23 cellular contexts compared by ENCODE assay signal in the genomic region with DNA sequence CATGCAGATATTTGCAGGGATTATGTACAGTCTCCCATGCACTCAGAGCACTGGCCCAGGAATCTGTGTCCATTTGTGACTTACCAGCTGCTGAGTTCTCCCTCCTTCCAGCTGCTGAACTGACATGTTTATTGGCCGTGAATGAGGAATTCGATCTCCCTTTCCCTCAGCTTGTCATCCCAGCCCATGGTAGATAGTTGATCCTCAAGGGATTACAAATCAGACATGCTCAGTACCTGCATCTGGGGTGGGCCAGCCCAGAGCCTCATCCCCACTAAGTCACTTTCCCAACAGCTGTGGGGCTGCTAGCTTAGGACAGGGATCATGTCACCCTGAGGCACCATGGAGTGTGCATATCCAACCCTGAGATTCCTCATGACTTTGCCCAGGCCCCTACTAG.
DNase-seq lines count a peak whose midpoint lies in the region; ATAC-seq lines count a peak whose summit lies in the region.
"Had no signal": no experiment of that assay in that cellular context is flagged by ENCODE, and none has a peak within 500 bp of the region (broad histone marks: within the 10 kb centered on the region; RNA-seq: fewer than 3 reads in every experiment).

No MANE protein-coding gene starts in this region.

- no peaks in the 10 kb centered on the region for H3K27me3 ChIP-seq in neuronal stem cell (ENCODE audit: control insufficient read depth in 3 of 3, insufficient read depth in 3 of 3, low read depth in 1 of 3, low read length in 3 of 3)
- H3K27me3 ChIP-seq: BLaER1 treated with 17β-estradiol and CSF1 and Interleukin-3, amounts not matched to agents 10 nM and 100 nM had no signal

- peak overlapping the region; percentile 59 for H4K91ac ChIP-seq in neuronal stem cell (ENCODE audit: low read depth, low read length, poor library complexity)

- H2AFZ ChIP-seq in neuronal stem cell (ENCODE audit: low read length), result no peak overlapping the region

- no peak overlapping the region for H3K23ac ChIP-seq in neuronal stem cell (ENCODE audit: low read depth, low read length, poor library complexity)

- H2BK5ac ChIP-seq in neuronal stem cell (ENCODE audit: low read length), result no peak overlapping the region

- no peaks in the 10 kb centered on the region for H3K79me1 ChIP-seq in neuronal stem cell (ENCODE audit: low read depth, low read length)

- H3K9me3 ChIP-seq in neuronal stem cell (replicated peaks in 1 of 2; ENCODE audit: control insufficient read depth in 2 of 2, insufficient read depth in 1 of 2, low read depth in 1 of 2, low read length in 2 of 2), result no peaks in the 10 kb centered on the region
- H3K9me3 ChIP-seq: BLaER1 treated with 17β-estradiol and CSF1 and Interleukin-3, amounts not matched to agents 10 nM and 100 nM; Caco-2 had no signal

- H3K18ac ChIP-seq in neuronal stem cell (ENCODE audit: low read length), result no peak overlapping the region

- H4K8ac ChIP-seq in neuronal stem cell (ENCODE audit: low read depth, low read length), result no peak overlapping the region

- H3K4ac ChIP-seq in neuronal stem cell (ENCODE audit: low read length), result no peak overlapping the region

- no peaks in the 10 kb centered on the region for H3K36me3 ChIP-seq in neuronal stem cell (replicated peaks in 1 of 2; ENCODE audit: control insufficient read depth in 2 of 2, insufficient read depth in 2 of 2, low read length in 2 of 2)
- H3K36me3 ChIP-seq: BLaER1 treated with 17β-estradiol and CSF1 and Interleukin-3, amounts not matched to agents 10 nM and 100 nM had no signal

- H3K4me3 ChIP-seq in neuronal stem cell (ENCODE audit: low read length in 2 of 2), result no peak overlapping the region
- H3K4me3 ChIP-seq: A549; BLaER1 treated with 17β-estradiol and CSF1 and Interleukin-3, amounts not matched to agents 10 nM and 100 nM; GM12878 had no signal

- no peak overlapping the region for H3K9ac ChIP-seq in neuronal stem cell (ENCODE audit: low read depth, low read length, poor library complexity)
- H3K9ac ChIP-seq: BLaER1 treated with 17β-estradiol and CSF1 and Interleukin-3, amounts not matched to agents 10 nM and 100 nM had no signal

- peak; percentile 39 for DNase-seq in NCI-H82 (lab: John Stamatoyannopoulos, UW)
- no peak for DNase-seq in NCI-H82 treated with DMSO at 0.1 percent for 48 hours (lab: John Stamatoyannopoulos, UW; ENCODE audit: unreplicated experiment)
- peak; percentile 81 for DNase-seq in left kidney (ENCODE audit: low read depth, low spot score)
- DNase-seq in neuronal stem cell (ENCODE audit: low spot score), result no peak
- no peak for DNase-seq in activated T-cell treated with anti-CD3 and anti-CD28 coated beads, Interleukin-2, amount 50 U/mL, for 48 hours
- DNase-seq: AML-193; Caco-2; Calu3; CD4-positive, alpha-beta T cell; CD8-positive, alpha-beta T cell; DMS 273 treated with DMSO at 0.1 percent for 48 hours; DMS153; DMS53; DMS79; DND-41; EL; GDM1 had no signal

- no CpG with 5 or more reads among the region's 2 CpGs for WGBS in neuronal stem cell (ENCODE audit: extremely low coverage in 2 of 2, insufficient read length in 2 of 2, insufficient replicate concordance in 1 of 2), 2 donors

- H2AK5ac ChIP-seq in neuronal stem cell (ENCODE audit: low read depth, low read length), result no peak overlapping the region

- H3K27ac ChIP-seq in neuronal stem cell (replicated peaks; ENCODE audit: low read length), result no peak overlapping the region
- H3K27ac ChIP-seq: 22Rv1; A549; BLaER1 treated with 17β-estradiol and CSF1 and Interleukin-3, amounts not matched to agents 10 nM and 100 nM; C4-2B had no signal

- H3K4me1 ChIP-seq in neuronal stem cell (ENCODE audit: control insufficient read depth in 2 of 2, insufficient read depth in 1 of 2, low read depth in 1 of 2, low read length in 2 of 2), result no peaks in the 10 kb centered on the region
- H3K4me1 ChIP-seq: A549; BLaER1 treated with 17β-estradiol and CSF1 and Interleukin-3, amounts not matched to agents 10 nM and 100 nM; Caco-2 had no signal

- H2BK12ac ChIP-seq in neuronal stem cell (ENCODE audit: low read length), result no peak overlapping the region

- no peak for ATAC-seq in GM21360 (IDR thresholded peaks at IDR 0.05; ENCODE audit: unreplicated experiment)
- ATAC-seq: A549; CD8-positive, alpha-beta T cell; GM12878 had no signal

- H3K4me2 ChIP-seq in neuronal stem cell (ENCODE audit: insufficient read depth, low read length, poor library complexity, severe bottlenecking), result no peak overlapping the region
- H3K4me2 ChIP-seq: A549; BLaER1 treated with 17β-estradiol and CSF1 and Interleukin-3, amounts not matched to agents 10 nM and 100 nM had no signal

- no peak overlapping the region for H2BK120ac ChIP-seq in neuronal stem cell (ENCODE audit: low read depth, low read length)

- H2BK15ac ChIP-seq in neuronal stem cell (ENCODE audit: low read length), result no peak overlapping the region

- no peak overlapping the region for H3K14ac ChIP-seq in neuronal stem cell (ENCODE audit: low read length)

Comparison
In these comparisons a context has a peak if more than half of its experiments do, and no peak if none do; other contexts are left out.
1. DNase-seq: peak in NCI-H82 (single experiment) and left kidney (single experiment); none in NCI-H82 treated with DMSO at 0.1 percent for 48 hours (single experiment), neuronal stem cell (single experiment) and activated T-cell treated with anti-CD3 and anti-CD28 coated beads, Interleukin-2, amount 50 U/mL, for 48 hours (0 of 2).